ENCODE assay signal across 1 cellular context in the genomic region with DNA sequence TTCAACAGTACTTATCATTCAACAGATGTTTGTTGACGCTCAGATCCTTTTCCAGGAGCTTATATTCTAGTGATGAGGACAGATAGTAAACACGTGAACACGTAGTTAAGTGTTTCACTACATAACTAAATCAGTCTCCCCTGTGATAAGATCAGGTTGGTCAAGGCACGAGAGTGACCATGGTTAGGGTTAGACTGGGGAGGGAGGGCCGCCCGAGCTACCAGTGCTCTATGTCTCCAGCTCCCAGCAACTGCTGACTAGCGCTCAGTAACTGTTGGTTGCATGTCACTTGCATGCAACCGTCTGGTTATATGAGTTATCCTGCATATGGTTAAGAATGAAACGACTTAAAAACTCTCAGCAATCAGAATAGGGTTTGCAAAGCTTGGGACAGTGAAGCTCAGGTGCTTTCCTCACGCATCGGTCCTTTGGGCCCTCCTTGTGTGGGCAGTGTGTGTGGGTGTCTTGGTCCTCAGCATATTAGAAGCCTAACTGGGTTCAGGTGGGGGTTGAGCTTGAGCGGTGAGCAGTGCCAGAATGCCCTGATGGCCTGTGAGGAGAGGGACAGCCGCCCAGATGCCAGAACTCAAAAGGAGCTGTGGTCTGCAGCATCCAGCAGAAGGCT.
TF ChIP-seq lines count a peak whose summit lies in the region.

No MANE protein-coding gene starts in this region.

TF ChIP-seq in HEK293, 187 proteins besides CTCF, POLR2A, EP300 and RAD21 (continued from another document):
- TF ChIP-seq, protein P1, sequence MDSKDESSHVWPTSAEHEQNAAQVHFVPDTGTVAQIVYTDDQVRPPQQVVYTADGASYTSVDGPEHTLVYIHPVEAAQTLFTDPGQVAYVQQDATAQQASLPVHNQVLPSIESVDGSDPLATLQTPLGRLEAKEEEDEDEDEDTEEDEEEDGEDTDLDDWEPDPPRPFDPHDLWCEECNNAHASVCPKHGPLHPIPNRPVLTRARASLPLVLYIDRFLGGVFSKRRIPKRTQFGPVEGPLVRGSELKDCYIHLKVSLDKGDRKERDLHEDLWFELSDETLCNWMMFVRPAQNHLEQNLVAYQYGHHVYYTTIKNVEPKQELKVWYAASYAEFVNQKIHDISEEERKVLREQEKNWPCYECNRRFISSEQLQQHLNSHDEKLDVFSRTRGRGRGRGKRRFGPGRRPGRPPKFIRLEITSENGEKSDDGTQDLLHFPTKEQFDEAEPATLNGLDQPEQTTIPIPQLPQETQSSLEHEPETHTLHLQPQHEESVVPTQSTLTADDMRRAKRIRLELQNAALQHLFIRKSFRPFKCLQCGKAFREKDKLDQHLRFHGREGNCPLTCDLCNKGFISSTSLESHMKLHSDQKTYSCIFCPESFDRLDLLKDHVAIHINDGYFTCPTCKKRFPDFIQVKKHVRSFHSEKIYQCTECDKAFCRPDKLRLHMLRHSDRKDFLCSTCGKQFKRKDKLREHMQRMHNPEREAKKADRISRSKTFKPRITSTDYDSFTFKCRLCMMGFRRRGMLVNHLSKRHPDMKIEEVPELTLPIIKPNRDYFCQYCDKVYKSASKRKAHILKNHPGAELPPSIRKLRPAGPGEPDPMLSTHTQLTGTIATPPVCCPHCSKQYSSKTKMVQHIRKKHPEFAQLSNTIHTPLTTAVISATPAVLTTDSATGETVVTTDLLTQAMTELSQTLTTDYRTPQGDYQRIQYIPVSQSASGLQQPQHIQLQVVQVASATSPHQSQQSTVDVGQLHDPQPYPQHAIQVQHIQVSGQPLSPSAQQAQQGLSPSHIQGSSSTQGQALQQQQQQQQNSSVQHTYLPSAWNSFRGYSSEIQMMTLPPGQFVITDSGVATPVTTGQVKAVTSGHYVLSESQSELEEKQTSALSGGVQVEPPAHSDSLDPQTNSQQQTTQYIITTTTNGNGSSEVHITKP (tag by site-specific recombination; IDR thresholded peaks at IDR 0.05), result no peak
